1 cellular context compared by ENCODE assay signal in genomic region chr18:59479776-59480175, GRCh38.
TF ChIP-seq lines count a peak whose summit lies in the region.

No MANE protein-coding gene starts in this region.

TF ChIP-seq in SK-N-SH, 30 proteins besides CTCF, POLR2A, EP300 and RAD21 (continued from another document):
- no peak for TF ChIP-seq USF2 (IDR thresholded peaks at IDR 0.05; ENCODE audit: borderline replicate concordance, low read depth, low read length)
